14 cellular contexts compared by ENCODE assay signal in the genomic region with DNA sequence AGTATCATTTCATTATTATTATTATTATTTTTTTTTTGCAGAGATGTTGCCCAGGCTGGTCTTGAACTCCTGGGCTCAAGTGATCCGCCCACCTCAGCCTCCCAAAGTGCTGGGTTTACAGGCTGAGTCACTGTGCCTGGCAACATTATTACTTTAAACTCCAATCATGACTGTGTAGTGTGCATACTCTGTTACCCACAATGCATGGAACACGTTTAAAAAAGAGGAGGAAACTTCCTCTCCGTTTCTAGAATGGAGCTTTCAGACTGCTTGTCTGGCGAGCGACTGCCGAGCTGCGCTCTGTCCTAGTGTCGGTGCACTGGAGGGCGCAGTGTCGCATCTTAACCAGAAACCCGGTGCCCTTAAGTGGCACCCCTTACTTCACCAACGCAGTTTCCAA. TPM values are rescaled to one million over a fixed set of nuclear protein-coding genes. Genes with fewer than 3 reads are reported as not detected.
A peak's percentile ranks its signal among the peaks of the same experiment; 100 is the strongest.
DNase-seq lines count a peak whose midpoint lies in the region; ATAC-seq lines count a peak whose summit lies in the region.
"Had no signal": no experiment of that assay in that cellular context is flagged by ENCODE, and none has a peak within 500 bp of the region (broad histone marks: within the 10 kb centered on the region; RNA-seq: fewer than 3 reads in every experiment).

No MANE protein-coding gene starts in this region.

- H3K18ac ChIP-seq in mesenchymal stem cell (ENCODE audit: low read depth in 1 of 2, low read length in 2 of 2) = no peak overlapping the region

- no peak overlapping the region for H3K4me3 ChIP-seq in mesenchymal stem cell (ENCODE audit: insufficient read depth in 1 of 2, low read depth in 1 of 2, low read length in 2 of 2)
- H3K4me3 ChIP-seq: GM12878, HAP-1, heart right ventricle, lower lobe of right lung had no signal

- peak; percentile 73 for DNase-seq in EL
- peak; percentile 91 for DNase-seq in MV-4-11 (lab: John Stamatoyannopoulos, UW)
- peak; percentile 59 for DNase-seq in mesenchymal stem cell
- no peak for DNase-seq in GDM1 (lab: John Stamatoyannopoulos, UW)
- DNase-seq: activated gamma-delta T cell treated with Interleukin-2 at 50 U/mL for 16 hours; heart right ventricle; lower lobe of right lung; stimulated activated naive B cell treated with anti-CD40 and anti-IgM and Interleukin-4, amounts not matched to agents 10 μg/mL and 1 μg/mL and 100 μg/mL, for 72 hours had no signal

- H2BK12ac ChIP-seq in mesenchymal stem cell (ENCODE audit: low read length in 2 of 2) = no peak overlapping the region

- no peak overlapping the region for H2AK5ac ChIP-seq in mesenchymal stem cell (ENCODE audit: low read length, severe bottlenecking)

- H3K27me3 ChIP-seq in mesenchymal stem cell (ENCODE audit: control insufficient read depth in 1 of 2, insufficient read depth in 1 of 2, low read length in 2 of 2) = no peaks in the 10 kb centered on the region
- H3K27me3 ChIP-seq: heart right ventricle had no signal

- no peak overlapping the region for H3K9ac ChIP-seq in mesenchymal stem cell (ENCODE audit: low read length)
- H3K9ac ChIP-seq: parathyroid adenoma had no signal

- ATAC-seq in HG03025 (IDR thresholded peaks at IDR 0.05; ENCODE audit: low FRiP score, unreplicated experiment) = no peak
- no peak for ATAC-seq in HG03469 (IDR thresholded peaks at IDR 0.05; ENCODE audit: unreplicated experiment)
- ATAC-seq: GM12878; heart right ventricle; stimulated activated naive B cell treated with anti-CD40 and anti-IgM and Interleukin-4, amounts not matched to agents 10 μg/mL and 1 μg/mL and 100 μg/mL, for 72 hours had no signal

- no peak overlapping the region for H4K91ac ChIP-seq in mesenchymal stem cell (ENCODE audit: low read length)

- no peaks in the 10 kb centered on the region for H3K9me3 Mint-ChIP-seq in activated naive CD8-positive, alpha-beta T cell (ENCODE audit: low read depth)
- H3K9me3 Mint-ChIP-seq: stimulated activated naive B cell treated with anti-CD40 and anti-IgM and Interleukin-4, amounts not matched to agents 10 μg/mL and 1 μg/mL and 100 μg/mL, for 72 hours had no signal

- no peak overlapping the region for H3K27ac ChIP-seq in mesenchymal stem cell (ENCODE audit: low read length, poor library complexity, severe bottlenecking)
- H3K27ac ChIP-seq: heart right ventricle, parathyroid adenoma had no signal

- no peak overlapping the region for H3K4me2 ChIP-seq in mesenchymal stem cell (ENCODE audit: low read length, poor library complexity, severe bottlenecking)

- peaks cover 3% of the 10 kb centered on the region for H3K4me1 ChIP-seq in mesenchymal stem cell (ENCODE audit: control insufficient read depth, insufficient read depth, low read depth, low read length)
- H3K4me1 ChIP-seq: HAP-1, heart right ventricle had no signal

- no peak overlapping the region for H2BK5ac ChIP-seq in mesenchymal stem cell (ENCODE audit: low read depth, low read length, poor library complexity, severe bottlenecking)

- H2BK15ac ChIP-seq in mesenchymal stem cell (ENCODE audit: low read depth, poor library complexity, severe bottlenecking) = no peak overlapping the region

- peak overlapping the region; percentile 48 for H3K4me3 Mint-ChIP-seq in activated naive CD8-positive, alpha-beta T cell
- H3K4me3 Mint-ChIP-seq: stimulated activated naive B cell treated with anti-CD40 and anti-IgM and Interleukin-4, amounts not matched to agents 10 μg/mL and 1 μg/mL and 100 μg/mL, for 72 hours had no signal

- no peak overlapping the region for H2AFZ ChIP-seq in mesenchymal stem cell (ENCODE audit: low read depth, low read length)
- H2AFZ ChIP-seq: parathyroid adenoma had no signal

- 68% methylated on average over 10 of the region's 12 CpGs for WGBS in mesenchymal stem cell

- no peak overlapping the region for H3K14ac ChIP-seq in mesenchymal stem cell (ENCODE audit: low read length in 2 of 2)

- H3K79me1 ChIP-seq in mesenchymal stem cell (replicated peaks; ENCODE audit: low read length, poor library complexity, severe bottlenecking) = peaks cover 5% of the 10 kb centered on the region

- no peaks in the 10 kb centered on the region for H3K27me3 Mint-ChIP-seq in activated naive CD8-positive, alpha-beta T cell
- H3K27me3 Mint-ChIP-seq: stimulated activated naive B cell treated with anti-CD40 and anti-IgM and Interleukin-4, amounts not matched to agents 10 μg/mL and 1 μg/mL and 100 μg/mL, for 72 hours had no signal

- H4K8ac ChIP-seq in mesenchymal stem cell (ENCODE audit: low read length) = no peak overlapping the region

- peaks cover 4 to 36% of the 10 kb centered on the region in 2 experiments for H3K36me3 ChIP-seq in mesenchymal stem cell (ENCODE audit: control insufficient read depth in 1 of 2, insufficient read depth in 2 of 2, low read depth in 1 of 2, low read length in 2 of 2)
- H3K36me3 ChIP-seq: HAP-1 had no signal

- no peak overlapping the region for H2BK120ac ChIP-seq in mesenchymal stem cell (ENCODE audit: low read depth, low read length)

- H3K4ac ChIP-seq in mesenchymal stem cell (ENCODE audit: low read depth in 1 of 2, low read length in 2 of 2) = no peak overlapping the region

- peaks cover 50% of the 10 kb centered on the region for H3K4me1 Mint-ChIP-seq in activated naive CD8-positive, alpha-beta T cell (ENCODE audit: low read depth)

- no peaks in the 10 kb centered on the region for H3K9me3 ChIP-seq in mesenchymal stem cell (ENCODE audit: control insufficient read depth, low read length)
- H3K9me3 ChIP-seq: HAP-1, heart right ventricle, lower lobe of right lung had no signal

- peak overlapping the region; percentile 83 for H3K27ac Mint-ChIP-seq in activated naive CD8-positive, alpha-beta T cell
- H3K27ac Mint-ChIP-seq: stimulated activated naive B cell treated with anti-CD40 and anti-IgM and Interleukin-4, amounts not matched to agents 10 μg/mL and 1 μg/mL and 100 μg/mL, for 72 hours had no signal

- H3K23ac ChIP-seq in mesenchymal stem cell (ENCODE audit: low read length in 2 of 2) = no peak overlapping the region

- peaks cover 2% of the 10 kb centered on the region for H3K36me3 Mint-ChIP-seq in activated naive CD8-positive, alpha-beta T cell

RNA-seq across cellular contexts. Expression of gene FASN, which starts 22.1 kb away (rescaled TPM):
- polyA plus RNA-seq in mesenchymal stem cell (2013, experiment 1 of 2) = 121 TPM
- 108 TPM for polyA plus RNA-seq in mesenchymal stem cell (2013, experiment 2 of 2)

RNA-seq across cellular contexts. Expression of gene DUS1L, which starts 54.5 kb away (rescaled TPM):
- 23.0 TPM for polyA plus RNA-seq in mesenchymal stem cell (2013, experiment 1 of 2)
- 20.9 TPM for polyA plus RNA-seq in mesenchymal stem cell (2013, experiment 2 of 2)
